8 cellular contexts compared by ENCODE assay signal in the genomic region with DNA sequence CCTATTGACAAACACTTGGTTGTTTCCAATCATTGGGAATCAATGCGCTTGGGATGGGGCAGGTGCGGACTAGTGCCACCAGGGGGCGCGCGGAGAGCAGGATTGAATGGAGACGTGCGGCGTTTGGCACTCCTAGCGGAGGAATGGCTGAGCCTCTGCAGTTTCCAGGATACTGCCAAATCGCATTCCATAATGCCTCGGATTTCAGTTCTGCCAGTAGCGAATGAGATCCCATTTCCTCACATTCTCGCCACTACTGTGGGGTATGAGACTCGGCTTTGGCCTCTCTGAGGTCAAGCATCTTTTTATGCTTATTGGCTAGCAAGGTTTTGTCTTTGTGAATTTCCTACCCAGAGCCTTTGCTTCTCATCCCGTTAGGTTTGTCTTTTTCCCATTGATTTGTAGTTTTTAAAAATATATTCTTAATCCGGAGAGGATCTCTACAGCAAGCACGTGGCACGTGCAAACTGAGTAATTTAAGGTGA. TPM values are rescaled to one million over a fixed set of nuclear protein-coding genes. Genes with fewer than 3 reads are reported as not detected.
A peak's percentile ranks its signal among the peaks of the same experiment; 100 is the strongest.
DNase-seq lines count a peak whose midpoint lies in the region; ATAC-seq and TF ChIP-seq lines count a peak whose summit lies in the region.

No MANE protein-coding gene starts in this region.

- H3K36me3 Mint-ChIP-seq in activated T-helper 1 cell treated with anti-CD3 and anti-CD28 coated beads, Interleukin-12 subunit alpha, Interleukin-12 subunit beta, Interleukin-2, Interleukin-4 antibody, amounts not matched to agents 30 ng/mL and 10 ng/mL and 1 ng/mL, durations not matched to agents 14 hours and 24 hours and 36 hours (ENCODE audit: low read depth): no peaks in the 10 kb centered on the region
- H3K36me3 Mint-ChIP-seq in neural crest cell (ENCODE audit: low read depth): peaks cover 3% of the 10 kb centered on the region

- H3K4me2 ChIP-seq in OCI-LY3 (ENCODE audit: low read length): no peak overlapping the region

- peak overlapping the region; percentile 73 for H3K4me3 Mint-ChIP-seq in activated T-helper 1 cell treated with anti-CD3 and anti-CD28 coated beads, Interleukin-12 subunit alpha, Interleukin-12 subunit beta, Interleukin-2, Interleukin-4 antibody, amounts not matched to agents 30 ng/mL and 10 ng/mL and 1 ng/mL, durations not matched to agents 14 hours and 24 hours and 36 hours
- H3K4me3 Mint-ChIP-seq in neural crest cell: no peak overlapping the region

- no peaks in the 10 kb centered on the region for H3K9me3 Mint-ChIP-seq in activated T-helper 1 cell treated with anti-CD3 and anti-CD28 coated beads, Interleukin-12 subunit alpha, Interleukin-12 subunit beta, Interleukin-2, Interleukin-4 antibody, amounts not matched to agents 30 ng/mL and 10 ng/mL and 1 ng/mL, durations not matched to agents 14 hours and 24 hours and 36 hours
- H3K9me3 Mint-ChIP-seq in neural crest cell: peaks cover 7% of the 10 kb centered on the region

- TF ChIP-seq CTCF in 22Rv1 (IDR thresholded peaks at IDR 0.05) (peak; percentile 86), OCI-LY3 (IDR thresholded peaks at IDR 0.05; ENCODE audit: low read depth, low read length) (peak; percentile 82), fibroblast of mammary gland (conservative IDR thresholded peaks at IDR 0.05; ENCODE audit: control insufficient read depth, insufficient read depth, low read depth, low read length) (peak; percentile 92), neural crest cell (conservative IDR thresholded peaks at IDR 0.05) (peak; percentile 91)

- H3K27ac ChIP-seq in 22Rv1 (no peak overlapping the region), OCI-LY3 (ENCODE audit: low read length) (no peak overlapping the region), substantia nigra (ENCODE audit: low read depth, low read length, poor library complexity, severe bottlenecking) (no peak overlapping the region)

- H4K20me1 ChIP-seq in OCI-LY3 (ENCODE audit: insufficient read depth, low read length): no peaks in the 10 kb centered on the region

- no peak overlapping the region for H3K4me3 ChIP-seq in OCI-LY3 (ENCODE audit: low read length)
- H3K4me3 ChIP-seq in fibroblast of mammary gland (ENCODE audit: control insufficient read depth, low read depth, low read length): no peak overlapping the region

- peaks cover 21% of the 10 kb centered on the region for H3K4me1 Mint-ChIP-seq in activated T-helper 1 cell treated with anti-CD3 and anti-CD28 coated beads, Interleukin-12 subunit alpha, Interleukin-12 subunit beta, Interleukin-2, Interleukin-4 antibody, amounts not matched to agents 30 ng/mL and 10 ng/mL and 1 ng/mL, durations not matched to agents 14 hours and 24 hours and 36 hours (ENCODE audit: low read depth)
- H3K4me1 Mint-ChIP-seq in neural crest cell: no peaks in the 10 kb centered on the region

- no peaks in the 10 kb centered on the region for H3K27me3 ChIP-seq in OCI-LY3 (ENCODE audit: low read depth, low read length)

- no peaks in the 10 kb centered on the region for H3K79me2 ChIP-seq in OCI-LY3 (ENCODE audit: low read length)

- H3K4me1 ChIP-seq in OCI-LY3 (ENCODE audit: low read length): no peaks in the 10 kb centered on the region

- no peak overlapping the region for H3K9ac ChIP-seq in OCI-LY3 (ENCODE audit: low read length)

- H3K9me3 ChIP-seq in OCI-LY3 (ENCODE audit: insufficient read depth, low read length): no peaks in the 10 kb centered on the region

- no peak overlapping the region for H2AFZ ChIP-seq in OCI-LY3 (ENCODE audit: low read depth, low read length)

- peaks cover 2% of the 10 kb centered on the region for H3K27me3 Mint-ChIP-seq in activated T-helper 1 cell treated with anti-CD3 and anti-CD28 coated beads, Interleukin-12 subunit alpha, Interleukin-12 subunit beta, Interleukin-2, Interleukin-4 antibody, amounts not matched to agents 30 ng/mL and 10 ng/mL and 1 ng/mL, durations not matched to agents 14 hours and 24 hours and 36 hours (ENCODE audit: insufficient read depth)
- H3K27me3 Mint-ChIP-seq in neural crest cell (ENCODE audit: low read depth): no peaks in the 10 kb centered on the region

- intact Hi-C loops in activated T-helper 1 cell treated with anti-CD3 and anti-CD28 coated beads, Interleukin-12 subunit alpha, Interleukin-12 subunit beta, Interleukin-2, Interleukin-4 antibody, amounts not matched to agents 30 ng/mL and 10 ng/mL and 1 ng/mL, durations not matched to agents 14 hours and 24 hours and 36 hours (cut with micrococcal nuclease): loop anchor here (1.0 to 2.0 kb wide), 4 partner anchors 53 to 123 kb away; no protein-coding TSS in a partner anchor

- peak overlapping the region; percentile 40 for H3K27ac Mint-ChIP-seq in activated T-helper 1 cell treated with anti-CD3 and anti-CD28 coated beads, Interleukin-12 subunit alpha, Interleukin-12 subunit beta, Interleukin-2, Interleukin-4 antibody, amounts not matched to agents 30 ng/mL and 10 ng/mL and 1 ng/mL, durations not matched to agents 14 hours and 24 hours and 36 hours
- H3K27ac Mint-ChIP-seq in neural crest cell (ENCODE audit: unreplicated experiment): no peak overlapping the region

- H3K36me3 ChIP-seq in OCI-LY3 (replicated peaks; ENCODE audit: low read depth, low read length): no peaks in the 10 kb centered on the region

- peak; percentile 64 for DNase-seq in activated T-helper 1 cell treated with anti-CD3 and anti-CD28 coated beads, Interleukin-12 subunit alpha, Interleukin-12 subunit beta, Interleukin-2, Interleukin-4 antibody, amounts not matched to agents 30 ng/mL and 10 ng/mL and 1 ng/mL, durations not matched to agents 14 hours and 24 hours and 36 hours (ENCODE audit: low spot score)
- DNase-seq in fibroblast of mammary gland (ENCODE audit: low read depth) (peak; percentile 79), neural crest cell (ENCODE audit: low read depth, low spot score) (peak; percentile 70), substantia nigra (lab: John Stamatoyannopoulos, UW) (peak in 48 of 49 donors; percentile 0 to 86 (median 58))

- ATAC-seq in GM18502 (IDR thresholded peaks at IDR 0.05; ENCODE audit: poor library complexity, unreplicated experiment) (peak; percentile 75), HG03439 (IDR thresholded peaks at IDR 0.05; ENCODE audit: unreplicated experiment) (peak; percentile 53)

RNA-seq across cellular contexts. Expression of a gene that starts 28.7 kb away (rescaled TPM):
- not detected in 2 replicates for total RNA-seq in activated T-helper 1 cell treated with anti-CD3 and anti-CD28 coated beads, Interleukin-12 subunit alpha, Interleukin-12 subunit beta, Interleukin-2, Interleukin-4 antibody, amounts not matched to agents 30 ng/mL and 10 ng/mL and 1 ng/mL, durations not matched to agents 14 hours and 24 hours and 36 hours
- 0.30 and 0.33 TPM in 2 replicates for total RNA-seq in neural crest cell
